1 cellular context compared by ENCODE assay signal in genomic region chr20:49983123-49983847, GRCh38.
TF ChIP-seq lines count a peak whose summit lies in the region.

No MANE protein-coding gene starts in this region.

TF ChIP-seq in K562, 482 proteins besides CTCF, POLR2A, EP300 and RAD21 (continued from another document):
- TF ChIP-seq RREB1 (CRISPR knock-in tag; IDR thresholded peaks at IDR 0.05) (no peak), ZNF431 (CRISPR knock-in tag; IDR thresholded peaks at IDR 0.05) (no peak), RAD51 (IDR thresholded peaks at IDR 0.05; ENCODE audit: borderline replicate concordance, low read depth) (no peak), ZNF512 (tag; IDR thresholded peaks at IDR 0.05) (no peak), SMAD1 (IDR thresholded peaks at IDR 0.05; ENCODE audit: low read depth, low read length, partially characterized antibody) (peak; percentile 1), CHD2 (IDR thresholded peaks at IDR 0.05; ENCODE audit: low read depth, low read length) (no peak), FOS (IDR thresholded peaks at IDR 0.05; ENCODE audit: extremely low read depth, insufficient read length) (no peak), ZNF184 (CRISPR knock-in tag; IDR thresholded peaks at IDR 0.05) (no peak), SMARCA4 (IDR thresholded peaks at IDR 0.05) (0 out of 2 replicates have a peak, but pooled peaks have one; percentile 26), HLTF (IDR thresholded peaks at IDR 0.05) (0 out of 2 replicates have a peak, but pooled peaks have one; percentile 8), TEAD2 (tag; IDR thresholded peaks at IDR 0.05) (no peak), RHOXF2B (CRISPR knock-in tag; conservative IDR thresholded peaks at IDR 0.05) (0 out of 2 replicates have a peak, but pooled peaks have one; percentile 73), HMGN3 (IDR thresholded peaks at IDR 0.05; ENCODE audit: borderline replicate concordance, extremely low read depth, insufficient read length, low read depth, low read length) (no peak), NFRKB (IDR thresholded peaks at IDR 0.05; ENCODE audit: low read depth) (no peak), BDP1 (IDR thresholded peaks at IDR 0.05; ENCODE audit: insufficient read depth, insufficient read length) (no peak), CREB1 (IDR thresholded peaks at IDR 0.05) (no peak), CREB1 (CRISPR knock-in tag; IDR thresholded peaks at IDR 0.05) (no peak), TFAP4 (CRISPR knock-in tag; IDR thresholded peaks at IDR 0.05; ENCODE audit: borderline replicate concordance) (0 out of 2 replicates have a peak, but pooled peaks have one; percentile 34), MBD2 (IDR thresholded peaks at IDR 0.05; ENCODE audit: borderline replicate concordance, low read depth) (no peak), GTF2E2 (tag; IDR thresholded peaks at IDR 0.05) (peak; percentile 86), ZNF507 (tag; conservative IDR thresholded peaks at IDR 0.05) (no peak), CHD4 (IDR thresholded peaks at IDR 0.05; ENCODE audit: insufficient read depth, insufficient replicate concordance, low read depth, low read length, poor library complexity, severe bottlenecking) (no peak), OTX1 (CRISPR knock-in tag; IDR thresholded peaks at IDR 0.05) (0 out of 2 replicates have a peak, but pooled peaks have one; percentile 59), TRIM28 (IDR thresholded peaks at IDR 0.05) (no peak), ARID1B (IDR thresholded peaks at IDR 0.05) (peak; percentile 38; the same call in 1 of the 2 replicates), FOXP1 (CRISPR knock-in tag; IDR thresholded peaks at IDR 0.05) (no peak), CBFB (CRISPR knock-in tag; IDR thresholded peaks at IDR 0.05) (peak; percentile 68; the same call in 1 of the 2 replicates), FOXJ2 (tag; IDR thresholded peaks at IDR 0.05) (no peak), SMC3 (conservative IDR thresholded peaks at IDR 0.05; ENCODE audit: insufficient read depth, low read depth, low read length) (no peak), MTA3 (IDR thresholded peaks at IDR 0.05; ENCODE audit: borderline replicate concordance) (no peak), SIX5 (IDR thresholded peaks at IDR 0.05; ENCODE audit: borderline replicate concordance in 1 of 2, insufficient read depth in 1 of 2, low read depth in 1 of 2, low read length in 2 of 2) (no peak)
